23 cellular contexts compared by ENCODE assay signal in genomic region chr1:202149566-202149965, GRCh38. TPM values are rescaled to one million over a fixed set of nuclear protein-coding genes. Genes with fewer than 3 reads are reported as not detected.
DNase-seq lines count a peak whose midpoint lies in the region; TF ChIP-seq lines count a peak whose summit lies in the region.
"Had no signal": no experiment of that assay in that cellular context is flagged by ENCODE, and none has a peak within 500 bp of the region (broad histone marks: within the 10 kb centered on the region; RNA-seq: fewer than 3 reads in every experiment).

No MANE protein-coding gene starts in this region.

- DNase-seq in AG10803 (ENCODE audit: low read depth) (peak; percentile 58), HFFc6 (peak; percentile 11), dedifferentiated amniotic fluid mesenchymal stem cell (ENCODE audit: extremely low spot score) (peak; percentile 29), osteoblast (ENCODE audit: insufficient read length, low spot score, missing footprints) (peak; percentile 84), NCI-H1694 treated with DMSO at 0.1 percent for 48 hours (lab: John Stamatoyannopoulos, UW) (no peak), NCI-H345 (lab: John Stamatoyannopoulos, UW) (no peak), NK-92 (lab: John Stamatoyannopoulos, UW; ENCODE audit: unreplicated experiment) (no peak)
- DNase-seq in activated CD4-positive, alpha-beta T cell treated with anti-CD3 and anti-CD28 coated beads for 1 hour, result no peak
- DNase-seq: Caco-2; CD4-positive, alpha-beta T cell; DMS 273 treated with DMSO at 0.1 percent for 48 hours; DMS79 treated with DMSO at 0.1 percent for 48 hours; MG63; NCI-H1417; NCI-H1930; NCI-H226; NCI-H524; NCI-H774 had no signal

- H3K27me3 Mint-ChIP-seq in HFFc6 (ENCODE audit: insufficient read depth), result peaks cover 24% of the 10 kb centered on the region
- H3K27me3 Mint-ChIP-seq: CD4-positive, alpha-beta T cell had no signal

- H3K36me3 Mint-ChIP-seq in HFFc6 (ENCODE audit: low read depth), result no peaks in the 10 kb centered on the region

- no peaks in the 10 kb centered on the region for H4K20me1 ChIP-seq in osteoblast (ENCODE audit: insufficient read depth, low read length)

- no peak overlapping the region for H2AFZ ChIP-seq in osteoblast (ENCODE audit: low read length)
- H2AFZ ChIP-seq: GM23338 had no signal

- H3K4me3 ChIP-seq in AG10803 (ENCODE audit: low read length) (no peak overlapping the region), osteoblast (ENCODE audit: insufficient read depth, low read length) (no peak overlapping the region)
- H3K4me3 ChIP-seq: GM23338, HAP-1, K562, MG63 had no signal

- peaks cover 2% of the 10 kb centered on the region for H3K27me3 ChIP-seq in osteoblast (ENCODE audit: insufficient read depth, low read length)
- H3K27me3 ChIP-seq: MG63 had no signal

- H3K36me3 ChIP-seq in osteoblast (ENCODE audit: insufficient read depth, low read length), result no peaks in the 10 kb centered on the region
- H3K36me3 ChIP-seq: HAP-1, MG63 had no signal

- H3K79me2 ChIP-seq in osteoblast (ENCODE audit: insufficient read depth, low read length), result peaks cover 9% of the 10 kb centered on the region

- H3K27ac Mint-ChIP-seq in HFFc6, result no peak overlapping the region
- H3K27ac Mint-ChIP-seq: CD4-positive, alpha-beta T cell; GM23338 had no signal

- no peaks in the 10 kb centered on the region for H3K9me3 ChIP-seq in osteoblast (ENCODE audit: low read depth, low read length)
- H3K9me3 ChIP-seq: Caco-2, HAP-1, MG63 had no signal

- TF ChIP-seq CTCF in AG10803 (conservative IDR thresholded peaks at IDR 0.05; ENCODE audit: low read length) (no peak), HFFc6 (IDR thresholded peaks at IDR 0.05) (no peak), osteoblast (IDR thresholded peaks at IDR 0.05; ENCODE audit: extremely low read depth, low read depth, low read length) (no peak)

- H3K4me3 Mint-ChIP-seq in HFFc6, result no peak overlapping the region
- H3K4me3 Mint-ChIP-seq: CD4-positive, alpha-beta T cell; GM23338 had no signal

- H3K4me1 Mint-ChIP-seq in HFFc6 (ENCODE audit: low read depth), result peaks cover 8% of the 10 kb centered on the region

- H3K27ac ChIP-seq in osteoblast (ENCODE audit: low read depth, low read length), result no peak overlapping the region

- H3K4me1 ChIP-seq in osteoblast (ENCODE audit: insufficient read depth, low read length), result peaks cover 7% of the 10 kb centered on the region
- H3K4me1 ChIP-seq: Caco-2 had no signal

- H3K4me2 ChIP-seq in osteoblast (ENCODE audit: insufficient read depth, low read length), result no peak overlapping the region
- H3K4me2 ChIP-seq: GM23338 had no signal

- no peaks in the 10 kb centered on the region for H3K9me3 Mint-ChIP-seq in HFFc6
- H3K9me3 Mint-ChIP-seq: CD4-positive, alpha-beta T cell; GM23338 had no signal

RNA-seq across cellular contexts. Expression of gene ARL8A, which starts 5.0 kb away (rescaled TPM):
- total RNA-seq in HFFc6 (2021; fragmentation: NEBNext Ultra II Directional; extraction: Animal tissue kit (Norgen Biotek cat#: 25700)), result 10 to 100 TPM; 44.6 to 60.7 (median 48.6) TPM
- 24.2 and 25.0 TPM in 2 replicates for total RNA-seq in osteoblast

RNA-seq across cellular contexts. Expression of gene PTPN7, which starts 10.8 kb away (rescaled TPM):
- total RNA-seq in HFFc6 (2021; fragmentation: NEBNext Ultra II Directional; extraction: Animal tissue kit (Norgen Biotek cat#: 25700)), result not detected
- total RNA-seq in osteoblast, result not detected in 2 replicates
- total RNA-seq: A172, Caco-2, GM23338, LHCN-M2 had no signal

RNA-seq across cellular contexts. Expression of gene GPR37L1, which starts 26.8 kb away (rescaled TPM):
- not detected for total RNA-seq in HFFc6 (2021; fragmentation: NEBNext Ultra II Directional; extraction: Animal tissue kit (Norgen Biotek cat#: 25700))
- not detected in 2 replicates for total RNA-seq in osteoblast
- total RNA-seq: CD4-positive, alpha-beta T cell; K562 had no signal

RNA-seq across cellular contexts. Expression of gene LGR6, which starts 44.0 kb away (rescaled TPM):
- total RNA-seq in HFFc6 (2021; fragmentation: NEBNext Ultra II Directional; extraction: Animal tissue kit (Norgen Biotek cat#: 25700)), result not detected
- total RNA-seq in osteoblast, result not detected in 2 replicates
- total RNA-seq: A172, LHCN-M2 had no signal

Comparison
In these comparisons a context has a peak if more than half of its experiments do, and no peak if none do; other contexts are left out.
1. DNase-seq: peak in AG10803 (single experiment), HFFc6 (single experiment), dedifferentiated amniotic fluid mesenchymal stem cell (single experiment) and osteoblast (single experiment); none in NCI-H1694 treated with DMSO at 0.1 percent for 48 hours (single experiment), activated CD4-positive, alpha-beta T cell treated with anti-CD3 and anti-CD28 coated beads for 1 hour (single experiment), NCI-H345 (single experiment) and NK-92 (single experiment).